ENCODE assay signal across 7 cellular contexts in the genomic region with DNA sequence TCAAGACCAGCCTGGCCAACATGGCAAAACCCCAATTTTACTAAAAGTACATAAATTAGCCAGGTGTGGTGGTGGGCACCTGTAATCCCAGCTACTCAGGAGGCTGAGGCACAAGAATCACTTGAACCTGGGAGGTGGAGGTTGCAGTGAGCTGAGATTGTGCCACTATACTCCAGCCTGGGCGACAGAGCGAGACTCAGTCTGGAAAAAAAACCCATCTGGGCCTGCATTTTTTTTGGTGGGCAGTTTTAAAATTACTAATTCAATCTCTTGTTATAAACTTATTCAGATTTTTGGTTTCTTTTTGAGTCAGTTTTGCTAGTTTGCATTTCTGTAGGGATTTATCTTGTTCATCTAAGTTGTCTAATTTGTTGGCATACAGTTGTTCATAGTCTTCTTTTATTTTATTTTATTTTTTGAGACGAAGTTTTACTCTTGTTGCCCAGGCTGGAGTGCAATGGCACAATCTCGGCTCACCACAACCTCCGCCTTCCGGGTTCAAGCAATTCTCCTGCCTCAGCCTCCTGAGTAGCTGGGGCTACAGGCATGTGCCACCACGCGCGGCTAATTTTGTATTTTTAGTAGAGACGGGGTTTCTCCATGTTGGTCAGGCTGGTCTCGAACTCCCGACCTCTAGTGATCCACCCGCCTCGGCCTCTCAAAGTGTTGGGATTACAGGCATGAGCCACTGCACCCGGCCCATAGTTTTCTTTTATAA. TPM values are rescaled to one million over a fixed set of nuclear protein-coding genes. Genes with fewer than 3 reads are reported as not detected.
A peak's percentile ranks its signal among the peaks of the same experiment; 100 is the strongest.
DNase-seq lines count a peak whose midpoint lies in the region; ATAC-seq and TF ChIP-seq lines count a peak whose summit lies in the region.
"Not testable (repeated sequence)": the region's sequence is repeated elsewhere in the genome, so short reads cannot be mapped to it uniquely, and the experiment has no call there.

No MANE protein-coding gene starts in this region.

- intact Hi-C loops in OCI-LY7 (cut with micrococcal nuclease; ENCODE audit: unreplicated experiment), result not testable (repeated sequence)
- intact Hi-C loops in activated CD4-positive, alpha-beta memory T cell treated with anti-CD3 and anti-CD28 coated beads for 36 hours (cut with micrococcal nuclease), result loop anchor here (2.0 to 5.0 kb wide), 2 partner anchors 28 to 37 kb away; no protein-coding TSS in a partner anchor

- peak overlapping the region; percentile 49 for H3K4me3 Mint-ChIP-seq in activated CD4-positive, alpha-beta memory T cell treated with anti-CD3 and anti-CD28 coated beads for 36 hours
- H3K4me3 Mint-ChIP-seq in activated T-cell treated with anti-CD3 and anti-CD28 coated beads, Interleukin-2, amount 50 U/mL, for 72 hours, result peak overlapping the region; percentile 46 to 83
- H3K4me3 Mint-ChIP-seq in activated naive CD8-positive, alpha-beta T cell treated with anti-CD3 and anti-CD28 coated beads for 36 hours, result not testable (repeated sequence)
- H3K4me3 Mint-ChIP-seq in natural killer cell treated with Interleukin-12 subunit alpha and Interleukin-12 subunit beta and Interleukin-15 and Interleukin-18, amount 100 ng/mL, for 72 hours, result peak overlapping the region; percentile 68

- not testable (repeated sequence) for H3K9me2 ChIP-seq in DOHH2 (replicated peaks; ENCODE audit: control insufficient read depth, low read length); OCI-LY7 (ENCODE audit: insufficient read depth, low read length)

- H3K9me3 ChIP-seq in DOHH2 (ENCODE audit: control insufficient read depth, insufficient read depth, low read length), result not testable (repeated sequence)
- peaks cover 20% of the 10 kb centered on the region; the same call in 1 of the 2 replicates for H3K9me3 ChIP-seq in OCI-LY7 (ENCODE audit: low read length)

- H3K4me1 Mint-ChIP-seq in activated CD4-positive, alpha-beta memory T cell treated with anti-CD3 and anti-CD28 coated beads for 36 hours (ENCODE audit: low read depth), result peaks cover 85% of the 10 kb centered on the region
- H3K4me1 Mint-ChIP-seq in activated T-cell treated with anti-CD3 and anti-CD28 coated beads, Interleukin-2, amount 50 U/mL, for 72 hours (ENCODE audit: low read depth), result peaks cover 92% of the 10 kb centered on the region
- H3K4me1 Mint-ChIP-seq in activated naive CD8-positive, alpha-beta T cell treated with anti-CD3 and anti-CD28 coated beads for 36 hours, result peaks cover 75% of the 10 kb centered on the region
- H3K4me1 Mint-ChIP-seq in natural killer cell treated with Interleukin-12 subunit alpha and Interleukin-12 subunit beta and Interleukin-15 and Interleukin-18, amount 100 ng/mL, for 72 hours (ENCODE audit: low read depth in 2 of 2), result peaks cover 50 to 58% of the 10 kb centered on the region in 2 donors

- H3K4me3 ChIP-seq in DOHH2 (ENCODE audit: low read length) (peak overlapping the region; percentile 80), OCI-LY7 (ENCODE audit: low read depth, low read length, poor library complexity, severe bottlenecking) (peak overlapping the region; percentile 64)

- CTCF ChIA-PET in OCI-LY7 (lab: Charles Lee; ENCODE audit: unreplicated experiment); activated CD4-positive, alpha-beta memory T cell treated with anti-CD3 and anti-CD28 coated beads for 36 hours (lab: Charles Lee): not testable (repeated sequence)

- H3K27me3 ChIP-seq in DOHH2 (ENCODE audit: control insufficient read depth, low read length), result not testable (repeated sequence)

- H3K4me2 ChIP-seq in DOHH2 (ENCODE audit: low read length) (peak overlapping the region; percentile 99), OCI-LY7 (ENCODE audit: low read length) (peak overlapping the region; percentile 81)

- TF ChIP-seq CTCF in DOHH2 (IDR thresholded peaks at IDR 0.05; ENCODE audit: low read depth, low read length, poor library complexity, severe bottlenecking); OCI-LY7 (conservative IDR thresholded peaks at IDR 0.05; ENCODE audit: low read length): not testable (repeated sequence)

- H3F3A ChIP-seq in DOHH2 (ENCODE audit: control insufficient read depth, insufficient read depth), result peaks cover 57% of the 10 kb centered on the region

- POLR2A ChIA-PET in OCI-LY7 (lab: Charles Lee), result not testable (repeated sequence)
- POLR2A ChIA-PET in activated CD4-positive, alpha-beta memory T cell treated with anti-CD3 and anti-CD28 coated beads for 36 hours (lab: Charles Lee), result interaction anchor here (1.1 kb wide), 1 partner anchor 12 kb away, joined by 3 read pairs; a partner anchor contains a TSS

- peaks cover 98% of the 10 kb centered on the region for H3K4me1 ChIP-seq in DOHH2 (ENCODE audit: control insufficient read depth, low read length)
- H3K4me1 ChIP-seq in OCI-LY7 (ENCODE audit: insufficient read depth, low read length, poor library complexity, severe bottlenecking), result peaks cover 92% of the 10 kb centered on the region

- DNase-seq in OCI-LY7 (ENCODE audit: low spot score); natural killer cell treated with Interleukin-12 subunit alpha and Interleukin-12 subunit beta and Interleukin-15 and Interleukin-18, amount 100 ng/mL, for 72 hours (ENCODE audit: low spot score); stimulated activated naive CD8-positive, alpha-beta T cell treated with anti-CD3 and anti-CD28 coated beads, Interleukin-15, Interleukin-2, amounts not matched to agents 100 U/mL and 50 U/mL, for 24 hours: not testable (repeated sequence)
- peak; percentile 55 for DNase-seq in activated CD4-positive, alpha-beta memory T cell treated with anti-CD3 and anti-CD28 coated beads for 36 hours
- DNase-seq in activated T-cell treated with anti-CD3 and anti-CD28 coated beads, Interleukin-2, amount 50 U/mL, for 72 hours, result peak in 1 of 2 donors; percentile 24
- DNase-seq in activated naive CD8-positive, alpha-beta T cell treated with anti-CD3 and anti-CD28 coated beads for 36 hours, result peak; percentile 27

- BruUV-seq in OCI-LY7 (replicated peaks; lab: Mats Ljungman, UMichigan), result not testable (repeated sequence)

- H3K79me2 ChIP-seq in DOHH2 (ENCODE audit: control insufficient read depth, low read length) (peaks cover 99% of the 10 kb centered on the region), OCI-LY7 (ENCODE audit: insufficient read depth, low read depth, low read length) (peaks cover 100% of the 10 kb centered on the region)

- H3K9me3 Mint-ChIP-seq in activated CD4-positive, alpha-beta memory T cell treated with anti-CD3 and anti-CD28 coated beads for 36 hours; activated T-cell treated with anti-CD3 and anti-CD28 coated beads, Interleukin-2, amount 50 U/mL, for 72 hours; activated naive CD8-positive, alpha-beta T cell treated with anti-CD3 and anti-CD28 coated beads for 36 hours; natural killer cell treated with Interleukin-12 subunit alpha and Interleukin-12 subunit beta and Interleukin-15 and Interleukin-18, amount 100 ng/mL, for 72 hours: not testable (repeated sequence)

- H3K27ac ChIP-seq in DOHH2 (ENCODE audit: low read depth, low read length), result peak overlapping the region; percentile 95
- H3K27ac ChIP-seq in OCI-LY7 (ENCODE audit: low read depth, low read length, poor library complexity, severe bottlenecking), result peak overlapping the region; percentile 83

- H4K20me1 ChIP-seq in DOHH2 (ENCODE audit: control insufficient read depth, insufficient read depth, low read depth, low read length); OCI-LY7 (ENCODE audit: insufficient read depth, low read length): not testable (repeated sequence)

- H3K36me3 Mint-ChIP-seq in activated CD4-positive, alpha-beta memory T cell treated with anti-CD3 and anti-CD28 coated beads for 36 hours, result peaks cover 31% of the 10 kb centered on the region
- peaks cover 5 to 18% of the 10 kb centered on the region in 2 donors for H3K36me3 Mint-ChIP-seq in activated T-cell treated with anti-CD3 and anti-CD28 coated beads, Interleukin-2, amount 50 U/mL, for 72 hours (ENCODE audit: insufficient read depth in 2 of 2)
- H3K36me3 Mint-ChIP-seq in activated naive CD8-positive, alpha-beta T cell treated with anti-CD3 and anti-CD28 coated beads for 36 hours, result peaks cover 41% of the 10 kb centered on the region
- peaks cover 10% of the 10 kb centered on the region for H3K36me3 Mint-ChIP-seq in natural killer cell treated with Interleukin-12 subunit alpha and Interleukin-12 subunit beta and Interleukin-15 and Interleukin-18, amount 100 ng/mL, for 72 hours

- ATAC-seq in activated T-cell treated with anti-CD3 and anti-CD28 coated beads, Interleukin-2, amount 50 U/mL, for 72 hours (replicated peaks in 1 of 2), result peak; percentile 35 to 42
- ATAC-seq in natural killer cell treated with Interleukin-12 subunit alpha and Interleukin-12 subunit beta and Interleukin-15 and Interleukin-18, amount 100 ng/mL, for 72 hours, result peak in 1 of 2 donors; percentile 45
- peak; percentile 15 for ATAC-seq in stimulated activated naive CD8-positive, alpha-beta T cell treated with anti-CD3 and anti-CD28 coated beads, Interleukin-15, Interleukin-2, amounts not matched to agents 100 U/mL and 50 U/mL, for 24 hours

- H3K36me3 ChIP-seq in DOHH2 (ENCODE audit: control insufficient read depth, low read length) (peaks cover 66% of the 10 kb centered on the region), OCI-LY7 (ENCODE audit: insufficient read depth, low read length) (peaks cover 63% of the 10 kb centered on the region)

- peak overlapping the region; percentile 75 for H3K27ac Mint-ChIP-seq in activated CD4-positive, alpha-beta memory T cell treated with anti-CD3 and anti-CD28 coated beads for 36 hours
- peak overlapping the region; percentile 79 for H3K27ac Mint-ChIP-seq in activated T-cell treated with anti-CD3 and anti-CD28 coated beads, Interleukin-2, amount 50 U/mL, for 72 hours
- peak overlapping the region; percentile 45 for H3K27ac Mint-ChIP-seq in activated naive CD8-positive, alpha-beta T cell treated with anti-CD3 and anti-CD28 coated beads for 36 hours
- peak overlapping the region; percentile 52 to 93 for H3K27ac Mint-ChIP-seq in natural killer cell treated with Interleukin-12 subunit alpha and Interleukin-12 subunit beta and Interleukin-15 and Interleukin-18, amount 100 ng/mL, for 72 hours

- not testable (repeated sequence) for H3K27me3 Mint-ChIP-seq in activated CD4-positive, alpha-beta memory T cell treated with anti-CD3 and anti-CD28 coated beads for 36 hours; activated T-cell treated with anti-CD3 and anti-CD28 coated beads, Interleukin-2, amount 50 U/mL, for 72 hours (ENCODE audit: low read depth); activated naive CD8-positive, alpha-beta T cell treated with anti-CD3 and anti-CD28 coated beads for 36 hours; natural killer cell treated with Interleukin-12 subunit alpha and Interleukin-12 subunit beta and Interleukin-15 and Interleukin-18, amount 100 ng/mL, for 72 hours

- H2AFZ ChIP-seq in OCI-LY7 (ENCODE audit: low read length), result not testable (repeated sequence)

RNA-seq across cellular contexts. Expression of a gene that starts 9.6 kb away (rescaled TPM):
- 135 and 140 TPM in 2 replicates for total RNA-seq in OCI-LY7 (2014; rRNA removed; shearing (Covaris generic))
- 208 and 216 TPM in 2 replicates for total RNA-seq in OCI-LY7 (2022)
- total RNA-seq in activated CD4-positive, alpha-beta memory T cell treated with anti-CD3 and anti-CD28 coated beads for 36 hours, result 10 to 100 TPM; 45.0 to 46.6 TPM
- total RNA-seq in activated T-cell treated with anti-CD3 and anti-CD28 coated beads, Interleukin-2, amount 50 U/mL, for 72 hours, result 10 to 100 TPM; 67.8 to 72.8 TPM
- total RNA-seq in activated naive CD8-positive, alpha-beta T cell treated with anti-CD3 and anti-CD28 coated beads for 36 hours, result 10 to 100 TPM; 36.8 to 43.6 TPM
- 10 to 100 TPM; 65.0 to 81.8 TPM for total RNA-seq in natural killer cell treated with Interleukin-12 subunit alpha and Interleukin-12 subunit beta and Interleukin-15 and Interleukin-18, amount 100 ng/mL, for 72 hours

RNA-seq across cellular contexts. Expression of a gene that starts 12.7 kb away (rescaled TPM):
- 57.1 and 60.6 TPM in 2 replicates for total RNA-seq in OCI-LY7 (2014; rRNA removed; shearing (Covaris generic))
- total RNA-seq in OCI-LY7 (2022), result 123 and 124 TPM in 2 replicates
- total RNA-seq in activated CD4-positive, alpha-beta memory T cell treated with anti-CD3 and anti-CD28 coated beads for 36 hours, result 10 to 100 TPM; 52.1 to 56.7 TPM
- 10 to 100 TPM; 70.0 to 74.9 TPM for total RNA-seq in activated T-cell treated with anti-CD3 and anti-CD28 coated beads, Interleukin-2, amount 50 U/mL, for 72 hours
- 10 to 100 TPM; 50.6 to 51.0 TPM for total RNA-seq in activated naive CD8-positive, alpha-beta T cell treated with anti-CD3 and anti-CD28 coated beads for 36 hours
- total RNA-seq in natural killer cell treated with Interleukin-12 subunit alpha and Interleukin-12 subunit beta and Interleukin-15 and Interleukin-18, amount 100 ng/mL, for 72 hours, result 10 to 100 TPM; 87.5 to 94.2 TPM

RNA-seq across cellular contexts. Expression of a gene that starts 39.5 kb away (rescaled TPM):
- 17.0 and 24.4 TPM in 2 replicates for total RNA-seq in OCI-LY7 (2014; rRNA removed; shearing (Covaris generic))
- 24.1 and 36.6 TPM in 2 replicates for total RNA-seq in OCI-LY7 (2022)
- total RNA-seq in activated CD4-positive, alpha-beta memory T cell treated with anti-CD3 and anti-CD28 coated beads for 36 hours, result 10 to 100 TPM; 14.2 to 17.1 TPM
- total RNA-seq in activated T-cell treated with anti-CD3 and anti-CD28 coated beads, Interleukin-2, amount 50 U/mL, for 72 hours, result 10 to 100 TPM; 16.9 to 19.0 TPM
- total RNA-seq in activated naive CD8-positive, alpha-beta T cell treated with anti-CD3 and anti-CD28 coated beads for 36 hours, result 1 to 10 TPM; 6.6 to 7.3 TPM
- 10 to 100 TPM; 10.1 to 12.3 TPM for total RNA-seq in natural killer cell treated with Interleukin-12 subunit alpha and Interleukin-12 subunit beta and Interleukin-15 and Interleukin-18, amount 100 ng/mL, for 72 hours
